Comparison of ENCODE assay signal across 2 cellular contexts in genomic region chr12:108457734-108458361, GRCh38.
TF ChIP-seq lines count a peak whose summit lies in the region.

No MANE protein-coding gene starts in this region.

TF ChIP-seq in HCT116, 20 proteins besides CTCF, POLR2A, EP300 and RAD21 (continued from another document):
- TF ChIP-seq EZH2 (IDR thresholded peaks at IDR 0.05) = no peak
- TF ChIP-seq EZH2phosphoT487 (IDR thresholded peaks at IDR 0.05; ENCODE audit: borderline replicate concordance) = no peak
- no peak for TF ChIP-seq YY1 (IDR thresholded peaks at IDR 0.05; ENCODE audit: extremely low read depth, insufficient replicate concordance, low read depth, low read length)
- TF ChIP-seq ZFX (IDR thresholded peaks at IDR 0.05) = no peak

TF ChIP-seq in neural cell, 6 proteins besides CTCF, POLR2A, EP300 and RAD21 (continued from another document):
- TF ChIP-seq, protein P1, sequence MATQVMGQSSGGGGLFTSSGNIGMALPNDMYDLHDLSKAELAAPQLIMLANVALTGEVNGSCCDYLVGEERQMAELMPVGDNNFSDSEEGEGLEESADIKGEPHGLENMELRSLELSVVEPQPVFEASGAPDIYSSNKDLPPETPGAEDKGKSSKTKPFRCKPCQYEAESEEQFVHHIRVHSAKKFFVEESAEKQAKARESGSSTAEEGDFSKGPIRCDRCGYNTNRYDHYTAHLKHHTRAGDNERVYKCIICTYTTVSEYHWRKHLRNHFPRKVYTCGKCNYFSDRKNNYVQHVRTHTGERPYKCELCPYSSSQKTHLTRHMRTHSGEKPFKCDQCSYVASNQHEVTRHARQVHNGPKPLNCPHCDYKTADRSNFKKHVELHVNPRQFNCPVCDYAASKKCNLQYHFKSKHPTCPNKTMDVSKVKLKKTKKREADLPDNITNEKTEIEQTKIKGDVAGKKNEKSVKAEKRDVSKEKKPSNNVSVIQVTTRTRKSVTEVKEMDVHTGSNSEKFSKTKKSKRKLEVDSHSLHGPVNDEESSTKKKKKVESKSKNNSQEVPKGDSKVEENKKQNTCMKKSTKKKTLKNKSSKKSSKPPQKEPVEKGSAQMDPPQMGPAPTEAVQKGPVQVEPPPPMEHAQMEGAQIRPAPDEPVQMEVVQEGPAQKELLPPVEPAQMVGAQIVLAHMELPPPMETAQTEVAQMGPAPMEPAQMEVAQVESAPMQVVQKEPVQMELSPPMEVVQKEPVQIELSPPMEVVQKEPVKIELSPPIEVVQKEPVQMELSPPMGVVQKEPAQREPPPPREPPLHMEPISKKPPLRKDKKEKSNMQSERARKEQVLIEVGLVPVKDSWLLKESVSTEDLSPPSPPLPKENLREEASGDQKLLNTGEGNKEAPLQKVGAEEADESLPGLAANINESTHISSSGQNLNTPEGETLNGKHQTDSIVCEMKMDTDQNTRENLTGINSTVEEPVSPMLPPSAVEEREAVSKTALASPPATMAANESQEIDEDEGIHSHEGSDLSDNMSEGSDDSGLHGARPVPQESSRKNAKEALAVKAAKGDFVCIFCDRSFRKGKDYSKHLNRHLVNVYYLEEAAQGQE (IDR thresholded peaks at IDR 0.05; ENCODE audit: borderline replicate concordance) = no peak
TF ChIP-seq in neural cell: peak in this region for 1.
